Comparison of ENCODE assay signal across 10 cellular contexts in genomic region chr15:34616613-34617012, GRCh38. TPM values are rescaled to one million over a fixed set of nuclear protein-coding genes. Genes with fewer than 3 reads are reported as not detected.
A peak's percentile ranks its signal among the peaks of the same experiment; 100 is the strongest.
DNase-seq lines count a peak whose midpoint lies in the region; ATAC-seq and TF ChIP-seq lines count a peak whose summit lies in the region.
"Had no signal": no experiment of that assay in that cellular context is flagged by ENCODE, and none has a peak within 500 bp of the region (broad histone marks: within the 10 kb centered on the region; RNA-seq: fewer than 3 reads in every experiment).

No MANE protein-coding gene starts in this region.

- H3K79me2 ChIP-seq in neural cell (replicated peaks; ENCODE audit: insufficient read depth, low read length) = no peaks in the 10 kb centered on the region

- H3K36me3 Mint-ChIP-seq in natural killer cell = no peaks in the 10 kb centered on the region
- no peaks in the 10 kb centered on the region for H3K36me3 Mint-ChIP-seq in activated T-helper 2 cell treated with anti-CD3 and anti-CD28 coated beads, Interferon-gamma antibody, Interleukin-2, Interleukin-4, amounts not matched to agents 10 μg/mL and 5 μg/mL and 100 μg/mL, durations not matched to agents 14 hours and 24 hours and 36 hours (ENCODE audit: low read depth)
- no peaks in the 10 kb centered on the region for H3K36me3 Mint-ChIP-seq in activated CD8-positive, alpha-beta memory T cell treated with anti-CD3 and anti-CD28 coated beads, Interleukin-2, amount 10 ng/mL, durations not matched to agents 7 days and 5 days

- no peaks in the 10 kb centered on the region for H3K36me3 ChIP-seq in MG63
- no peaks in the 10 kb centered on the region for H3K36me3 ChIP-seq in neural cell (ENCODE audit: insufficient read depth, low read length)

- in situ Hi-C loops in G401 (cut with HindIII; ENCODE audit: low sequenced_read_pairs) = no loop called here

- no peak overlapping the region for H3K9ac ChIP-seq in neural cell (ENCODE audit: low read length)

- no peak for TF ChIP-seq EP300 in neural cell (conservative IDR thresholded peaks at IDR 0.05; ENCODE audit: poor library complexity, severe bottlenecking)

- intact Hi-C loops in natural killer cell (cut with micrococcal nuclease) = no loop called here
- intact Hi-C loops in activated T-helper 2 cell treated with anti-CD3 and anti-CD28 coated beads, Interferon-gamma antibody, Interleukin-2, Interleukin-4, amounts not matched to agents 10 μg/mL and 5 μg/mL and 100 μg/mL, durations not matched to agents 14 hours and 24 hours and 36 hours (cut with micrococcal nuclease) = no loop called here

- DNase-seq in G401 (ENCODE audit: low spot score) (peak; percentile 42), MG63 (peak; percentile 12), dermis blood vessel endothelial cell (peak; percentile 35), natural killer cell (no peak)
- DNase-seq in activated T-helper 2 cell treated with anti-CD3 and anti-CD28 coated beads, Interferon-gamma antibody, Interleukin-2, Interleukin-4, amounts not matched to agents 10 μg/mL and 5 μg/mL and 100 μg/mL, durations not matched to agents 14 hours and 24 hours and 36 hours (ENCODE audit: low spot score) = no peak
- DNase-seq in activated CD8-positive, alpha-beta memory T cell treated with anti-CD3 and anti-CD28 coated beads, Interleukin-2, amount 10 ng/mL, durations not matched to agents 7 days and 5 days = no peak
- DNase-seq: mucosa of descending colon, NCI-H2107 had no signal

- peaks cover 12 to 59% of the 10 kb centered on the region in 2 donors for H3K27me3 Mint-ChIP-seq in natural killer cell (ENCODE audit: low read depth in 2 of 2)
- H3K27me3 Mint-ChIP-seq in activated T-helper 2 cell treated with anti-CD3 and anti-CD28 coated beads, Interferon-gamma antibody, Interleukin-2, Interleukin-4, amounts not matched to agents 10 μg/mL and 5 μg/mL and 100 μg/mL, durations not matched to agents 14 hours and 24 hours and 36 hours (ENCODE audit: low read depth) = peaks cover 54% of the 10 kb centered on the region
- H3K27me3 Mint-ChIP-seq in activated CD8-positive, alpha-beta memory T cell treated with anti-CD3 and anti-CD28 coated beads, Interleukin-2, amount 10 ng/mL, durations not matched to agents 7 days and 5 days = peaks cover 70% of the 10 kb centered on the region

- ATAC-seq in natural killer cell (no peak), GM19023 (IDR thresholded peaks at IDR 0.05; ENCODE audit: unreplicated experiment) (no peak)
- ATAC-seq in activated CD8-positive, alpha-beta memory T cell treated with anti-CD3 and anti-CD28 coated beads, Interleukin-2, amount 10 ng/mL, durations not matched to agents 7 days and 5 days = no peak
- ATAC-seq: mucosa of descending colon had no signal

- H3K4me3 Mint-ChIP-seq in natural killer cell = no peak overlapping the region
- no peak overlapping the region for H3K4me3 Mint-ChIP-seq in activated T-helper 2 cell treated with anti-CD3 and anti-CD28 coated beads, Interferon-gamma antibody, Interleukin-2, Interleukin-4, amounts not matched to agents 10 μg/mL and 5 μg/mL and 100 μg/mL, durations not matched to agents 14 hours and 24 hours and 36 hours (ENCODE audit: low read depth)
- no peak overlapping the region for H3K4me3 Mint-ChIP-seq in activated CD8-positive, alpha-beta memory T cell treated with anti-CD3 and anti-CD28 coated beads, Interleukin-2, amount 10 ng/mL, durations not matched to agents 7 days and 5 days

- H3K27ac Mint-ChIP-seq in natural killer cell = no peak overlapping the region
- no peak overlapping the region for H3K27ac Mint-ChIP-seq in activated T-helper 2 cell treated with anti-CD3 and anti-CD28 coated beads, Interferon-gamma antibody, Interleukin-2, Interleukin-4, amounts not matched to agents 10 μg/mL and 5 μg/mL and 100 μg/mL, durations not matched to agents 14 hours and 24 hours and 36 hours
- H3K27ac Mint-ChIP-seq in activated CD8-positive, alpha-beta memory T cell treated with anti-CD3 and anti-CD28 coated beads, Interleukin-2, amount 10 ng/mL, durations not matched to agents 7 days and 5 days = no peak overlapping the region

- TF ChIP-seq CTCF in neural cell (IDR thresholded peaks at IDR 0.05; ENCODE audit: poor library complexity, severe bottlenecking) (peak; percentile 48), natural killer cell (IDR thresholded peaks at IDR 0.05) (no peak)

- no peak overlapping the region for H3K27ac ChIP-seq in neural cell (ENCODE audit: low read length)

- TF ChIP-seq RAD21 in neural cell (conservative IDR thresholded peaks at IDR 0.05) = peak; percentile 49

- CTCF ChIA-PET in activated CD8-positive, alpha-beta memory T cell treated with anti-CD3 and anti-CD28 coated beads, Interleukin-2, amount 10 ng/mL, durations not matched to agents 7 days and 5 days (lab: Charles Lee) = no interaction called here

- H3K9me3 ChIP-seq in MG63 (no peaks in the 10 kb centered on the region), neural cell (ENCODE audit: low read length) (no peaks in the 10 kb centered on the region)
- H3K9me3 ChIP-seq: mucosa of descending colon had no signal

- no peaks in the 10 kb centered on the region for H3K9me3 Mint-ChIP-seq in natural killer cell
- no peaks in the 10 kb centered on the region for H3K9me3 Mint-ChIP-seq in activated T-helper 2 cell treated with anti-CD3 and anti-CD28 coated beads, Interferon-gamma antibody, Interleukin-2, Interleukin-4, amounts not matched to agents 10 μg/mL and 5 μg/mL and 100 μg/mL, durations not matched to agents 14 hours and 24 hours and 36 hours
- no peaks in the 10 kb centered on the region for H3K9me3 Mint-ChIP-seq in activated CD8-positive, alpha-beta memory T cell treated with anti-CD3 and anti-CD28 coated beads, Interleukin-2, amount 10 ng/mL, durations not matched to agents 7 days and 5 days (ENCODE audit: low read depth)

- H3K9me2 ChIP-seq in neural cell (ENCODE audit: insufficient read depth, low read length) = no peaks in the 10 kb centered on the region

- H3K27me3 ChIP-seq in MG63 (peaks cover 32% of the 10 kb centered on the region), neural cell (ENCODE audit: insufficient read depth, low read depth, low read length) (no peaks in the 10 kb centered on the region)

- no peaks in the 10 kb centered on the region for H3F3A ChIP-seq in neural cell (ENCODE audit: insufficient read depth, low read length, poor library complexity, severe bottlenecking)

- no peaks in the 10 kb centered on the region for H4K20me1 ChIP-seq in neural cell (ENCODE audit: insufficient read depth)

- H2AFZ ChIP-seq in neural cell (ENCODE audit: low read depth, low read length) = no peak overlapping the region

- H3K4me2 ChIP-seq in neural cell (ENCODE audit: low read length) = no peak overlapping the region

- H3K4me1 Mint-ChIP-seq in natural killer cell = no peaks in the 10 kb centered on the region
- peaks cover 2% of the 10 kb centered on the region for H3K4me1 Mint-ChIP-seq in activated T-helper 2 cell treated with anti-CD3 and anti-CD28 coated beads, Interferon-gamma antibody, Interleukin-2, Interleukin-4, amounts not matched to agents 10 μg/mL and 5 μg/mL and 100 μg/mL, durations not matched to agents 14 hours and 24 hours and 36 hours (ENCODE audit: low read depth)
- peaks cover 2% of the 10 kb centered on the region for H3K4me1 Mint-ChIP-seq in activated CD8-positive, alpha-beta memory T cell treated with anti-CD3 and anti-CD28 coated beads, Interleukin-2, amount 10 ng/mL, durations not matched to agents 7 days and 5 days

- H3K4me3 ChIP-seq in MG63 (no peak overlapping the region), neural cell (ENCODE audit: low read length) (no peak overlapping the region)
- H3K4me3 ChIP-seq: mucosa of descending colon had no signal

TF ChIP-seq in neural cell, 6 proteins besides CTCF, POLR2A, EP300 and RAD21:
- TF ChIP-seq TAF1 (IDR thresholded peaks at IDR 0.05; ENCODE audit: low read depth) (no peak), REST (IDR thresholded peaks at IDR 0.05; ENCODE audit: borderline replicate concordance) (no peak), MXI1 (conservative IDR thresholded peaks at IDR 0.05; ENCODE audit: poor library complexity, severe bottlenecking) (no peak), SMC3 (conservative IDR thresholded peaks at IDR 0.05; ENCODE audit: poor library complexity) (peak; percentile 25)

RNA-seq across cellular contexts. Expression of gene GOLGA8B, which starts 33.2 kb away (rescaled TPM):
- total RNA-seq in G401 (2014; rRNA removed; shearing (Covaris generic)) = 13.7 and 51.3 TPM in 2 replicates
- 16.5 and 54.0 TPM in 2 replicates for total RNA-seq in MG63 (2014; rRNA removed; shearing (Covaris generic); ENCODE audit: low replicate concordance)
- 7.1 and 28.6 TPM in 2 replicates for total RNA-seq in dermis blood vessel endothelial cell
- polyA plus RNA-seq in neural cell = 413 and 462 TPM in 2 replicates
- 131 and 135 TPM in 2 replicates for polyA minus RNA-seq in neural cell
- total RNA-seq in natural killer cell = 100 to 1,000 TPM; 156 to 239 (median 183) TPM
- 215 and 222 TPM in 2 replicates for total RNA-seq in activated T-helper 2 cell treated with anti-CD3 and anti-CD28 coated beads, Interferon-gamma antibody, Interleukin-2, Interleukin-4, amounts not matched to agents 10 μg/mL and 5 μg/mL and 100 μg/mL, durations not matched to agents 14 hours and 24 hours and 36 hours
- 100 to 1,000 TPM; 278 to 372 TPM for total RNA-seq in activated CD8-positive, alpha-beta memory T cell treated with anti-CD3 and anti-CD28 coated beads, Interleukin-2, amount 10 ng/mL, durations not matched to agents 7 days and 5 days

Comparison
In these comparisons a context has a peak if more than half of its experiments do, and no peak if none do; other contexts are left out.
1. DNase-seq: peak in G401 (single experiment), MG63 (single experiment) and dermis blood vessel endothelial cell (single experiment); none in natural killer cell (single experiment), activated T-helper 2 cell treated with anti-CD3 and anti-CD28 coated beads, Interferon-gamma antibody, Interleukin-2, Interleukin-4, amounts not matched to agents 10 μg/mL and 5 μg/mL and 100 μg/mL, durations not matched to agents 14 hours and 24 hours and 36 hours (single experiment) and activated CD8-positive, alpha-beta memory T cell treated with anti-CD3 and anti-CD28 coated beads, Interleukin-2, amount 10 ng/mL, durations not matched to agents 7 days and 5 days (single experiment).